15 cellular contexts compared by ENCODE assay signal in genomic region chr4:108328033-108328732, GRCh38.
"Had no signal": no experiment of that assay in that cellular context is flagged by ENCODE, and none has a peak within 500 bp of the region (broad histone marks: within the 10 kb centered on the region; RNA-seq: fewer than 3 reads in every experiment).

No MANE protein-coding gene starts in this region.

- H3K27me3 ChIP-seq: esophagus squamous epithelium, spleen, thyroid gland had no signal

- H3K9me3 ChIP-seq: esophagus squamous epithelium, spleen, thyroid gland had no signal

- H3K27ac ChIP-seq: esophagus squamous epithelium, parathyroid adenoma, spleen, thyroid gland had no signal

- H3K9me3 Mint-ChIP-seq: activated naive CD4-positive, alpha-beta T cell treated with anti-CD3 and anti-CD28 coated beads for 36 hours; activated T-helper 2 cell treated with anti-CD3 and anti-CD28 coated beads, Interferon-gamma antibody, Interleukin-2, Interleukin-4, amounts not matched to agents 10 μg/mL and 5 μg/mL and 100 μg/mL, durations not matched to agents 14 hours and 24 hours and 36 hours; effector memory CD8-positive, alpha-beta T cell; natural killer cell treated with Interleukin-12 subunit alpha and Interleukin-12 subunit beta and Interleukin-15 and Interleukin-18, amount 100 ng/mL, for 72 hours; stimulated activated naive B cell treated with anti-CD40 and anti-IgM and Interleukin-4, amounts not matched to agents 10 μg/mL and 1 μg/mL and 100 μg/mL, for 72 hours had no signal

- H3K27ac Mint-ChIP-seq: activated naive CD4-positive, alpha-beta T cell treated with anti-CD3 and anti-CD28 coated beads for 36 hours; activated T-helper 2 cell treated with anti-CD3 and anti-CD28 coated beads, Interferon-gamma antibody, Interleukin-2, Interleukin-4, amounts not matched to agents 10 μg/mL and 5 μg/mL and 100 μg/mL, durations not matched to agents 14 hours and 24 hours and 36 hours; effector memory CD8-positive, alpha-beta T cell; natural killer cell treated with Interleukin-12 subunit alpha and Interleukin-12 subunit beta and Interleukin-15 and Interleukin-18, amount 100 ng/mL, for 72 hours; stimulated activated naive B cell treated with anti-CD40 and anti-IgM and Interleukin-4, amounts not matched to agents 10 μg/mL and 1 μg/mL and 100 μg/mL, for 72 hours had no signal

- DNase-seq: activated CD4-positive, alpha-beta T cell treated with anti-CD3 and anti-CD28 coated beads, Interleukin-2, amount 50 U/mL, for 4 hours; activated naive CD4-positive, alpha-beta T cell treated with anti-CD3 and anti-CD28 coated beads for 36 hours; activated T-cell treated with anti-CD3 and anti-CD28 coated beads for 4 hours; amniotic stem cell; effector memory CD8-positive, alpha-beta T cell; esophagus squamous epithelium; mesendoderm; spleen; stimulated activated CD4-positive, alpha-beta T cell treated with anti-CD3 and anti-CD28 coated beads, Interleukin-4, amount 100 ng/mL, for 4 hours; stimulated activated naive B cell treated with anti-CD40 and anti-IgM and Interleukin-4, amounts not matched to agents 10 μg/mL and 1 μg/mL and 100 μg/mL, for 72 hours; thyroid gland had no signal

- H3K79me2 ChIP-seq: parathyroid adenoma had no signal

- H3K4me3 Mint-ChIP-seq: activated naive CD4-positive, alpha-beta T cell treated with anti-CD3 and anti-CD28 coated beads for 36 hours; effector memory CD8-positive, alpha-beta T cell; natural killer cell treated with Interleukin-12 subunit alpha and Interleukin-12 subunit beta and Interleukin-15 and Interleukin-18, amount 100 ng/mL, for 72 hours; stimulated activated naive B cell treated with anti-CD40 and anti-IgM and Interleukin-4, amounts not matched to agents 10 μg/mL and 1 μg/mL and 100 μg/mL, for 72 hours had no signal

- ATAC-seq: effector memory CD8-positive, alpha-beta T cell; natural killer cell treated with Interleukin-12 subunit alpha and Interleukin-12 subunit beta and Interleukin-15 and Interleukin-18, amount 100 ng/mL, for 72 hours; sciatic nerve; stimulated activated naive B cell treated with anti-CD40 and anti-IgM and Interleukin-4, amounts not matched to agents 10 μg/mL and 1 μg/mL and 100 μg/mL, for 72 hours had no signal

- H3K36me3 ChIP-seq: esophagus squamous epithelium, spleen, thyroid gland had no signal

- H3K36me3 Mint-ChIP-seq: natural killer cell treated with Interleukin-12 subunit alpha and Interleukin-12 subunit beta and Interleukin-15 and Interleukin-18, amount 100 ng/mL, for 72 hours; stimulated activated naive B cell treated with anti-CD40 and anti-IgM and Interleukin-4, amounts not matched to agents 10 μg/mL and 1 μg/mL and 100 μg/mL, for 72 hours had no signal

- H2AFZ ChIP-seq: parathyroid adenoma had no signal

- H3K4me1 ChIP-seq: esophagus squamous epithelium, parathyroid adenoma, spleen, thyroid gland had no signal

- H3K4me3 ChIP-seq: esophagus squamous epithelium, spleen, thyroid gland had no signal
